10 cellular contexts compared by ENCODE assay signal in genomic region chr5:114447084-114447773, GRCh38.
DNase-seq lines count a peak whose midpoint lies in the region; ATAC-seq and TF ChIP-seq lines count a peak whose summit lies in the region.
"Had no signal": no experiment of that assay in that cellular context is flagged by ENCODE, and none has a peak within 500 bp of the region (broad histone marks: within the 10 kb centered on the region; RNA-seq: fewer than 3 reads in every experiment).

No MANE protein-coding gene starts in this region.

- H3K9me3 ChIP-seq in DOHH2 (ENCODE audit: control insufficient read depth, insufficient read depth, low read length) (no peaks in the 10 kb centered on the region), PC-3 (ENCODE audit: low read length) (no peaks in the 10 kb centered on the region), hepatocyte (ENCODE audit: low read depth) (no peaks in the 10 kb centered on the region)
- no peaks in the 10 kb centered on the region for H3K9me3 ChIP-seq in CD8-positive, alpha-beta T cell (ENCODE audit: low read length)

- peaks cover 2% of the 10 kb centered on the region for H3K4me1 Mint-ChIP-seq in CD8-positive, alpha-beta T cell (ENCODE audit: low read depth)
- H3K4me1 Mint-ChIP-seq in activated naive CD4-positive, alpha-beta T cell treated with anti-CD3 and anti-CD28 coated beads for 36 hours (ENCODE audit: low read depth) = peaks cover 4% of the 10 kb centered on the region

- POLR2A ChIA-PET in PC-3 (lab: Charles Lee; ENCODE audit: unreplicated experiment) = no interaction called here
- POLR2A ChIA-PET in CD8-positive, alpha-beta T cell (lab: Charles Lee) = no interaction called here

- H3K4me3 ChIP-seq in DOHH2 (ENCODE audit: low read length) (no peak overlapping the region), PC-3 (ENCODE audit: low read length) (no peak overlapping the region), hepatocyte (no peak overlapping the region)
- no peak overlapping the region for H3K4me3 ChIP-seq in CD8-positive, alpha-beta T cell (ENCODE audit: low read depth, low read length)

- no TSS peak for BruUV-seq in PC-3 (replicated peaks; lab: Mats Ljungman, UMichigan)

- H3K79me2 ChIP-seq in DOHH2 (ENCODE audit: control insufficient read depth, low read length) (no peaks in the 10 kb centered on the region), PC-3 (ENCODE audit: low read length) (no peaks in the 10 kb centered on the region), hepatocyte (no peaks in the 10 kb centered on the region)

- ATAC-seq in GM21619 (IDR thresholded peaks at IDR 0.05; ENCODE audit: unreplicated experiment) (peak; percentile 47), PC-3 (no peak)
- ATAC-seq in CD8-positive, alpha-beta T cell = no peak

- H4K20me1 ChIP-seq in DOHH2 (ENCODE audit: control insufficient read depth, insufficient read depth, low read depth, low read length) = no peaks in the 10 kb centered on the region
- no peaks in the 10 kb centered on the region for H4K20me1 ChIP-seq in PC-3 (ENCODE audit: low read length)
- H4K20me1 ChIP-seq in hepatocyte (ENCODE audit: insufficient read depth, poor library complexity, severe bottlenecking) = no peaks in the 10 kb centered on the region

- H3K27ac Mint-ChIP-seq in CD8-positive, alpha-beta T cell = no peak overlapping the region
- no peak overlapping the region for H3K27ac Mint-ChIP-seq in activated naive CD4-positive, alpha-beta T cell treated with anti-CD3 and anti-CD28 coated beads for 36 hours

- H3K4me1 ChIP-seq in DOHH2 (ENCODE audit: control insufficient read depth, low read length) = no peaks in the 10 kb centered on the region
- no peaks in the 10 kb centered on the region for H3K4me1 ChIP-seq in PC-3 (ENCODE audit: insufficient read depth, low read length)
- peaks cover 6% of the 10 kb centered on the region for H3K4me1 ChIP-seq in hepatocyte (ENCODE audit: insufficient read depth)
- no peaks in the 10 kb centered on the region for H3K4me1 ChIP-seq in CD8-positive, alpha-beta T cell (ENCODE audit: insufficient read depth, low read length)

- H2AFZ ChIP-seq in PC-3 (ENCODE audit: low read length) (no peak overlapping the region), hepatocyte (no peak overlapping the region)

- no peak overlapping the region for H3K9ac ChIP-seq in PC-3 (ENCODE audit: low read length)

- peaks cover 6% of the 10 kb centered on the region for H3K27me3 Mint-ChIP-seq in CD8-positive, alpha-beta T cell (ENCODE audit: low read depth)
- H3K27me3 Mint-ChIP-seq in activated naive CD4-positive, alpha-beta T cell treated with anti-CD3 and anti-CD28 coated beads for 36 hours (ENCODE audit: low read depth) = peaks cover 7% of the 10 kb centered on the region

- CTCF ChIA-PET in PC-3 (lab: Charles Lee) = interaction anchor here (1.0 to 1.1 kb wide), 2 partner anchors 56 to 835 kb away, joined by 3 to 5 read pairs; no protein-coding TSS in a partner anchor
- CTCF ChIA-PET in CD8-positive, alpha-beta T cell (lab: Charles Lee) = interaction anchor here (0.8 kb wide), 1 partner anchor 835 kb away, joined by 5 read pairs; no protein-coding TSS in a partner anchor
- CTCF ChIA-PET in activated naive CD4-positive, alpha-beta T cell treated with anti-CD3 and anti-CD28 coated beads for 36 hours (lab: Charles Lee) = interaction anchor here (0.7 to 1.1 kb wide), 4 partner anchors 33 to 1451 kb away, joined by 3 read pairs; no protein-coding TSS in a partner anchor

- peak; percentile 34 for TF ChIP-seq CTCF in DOHH2 (IDR thresholded peaks at IDR 0.05; ENCODE audit: low read depth, low read length, poor library complexity, severe bottlenecking)
- no peak; the same call in 1 of the 2 replicates for TF ChIP-seq CTCF in PC-3 (conservative IDR thresholded peaks at IDR 0.05; ENCODE audit: low read depth, low read length)
- TF ChIP-seq CTCF in hepatocyte (IDR thresholded peaks at IDR 0.05; ENCODE audit: poor library complexity) = peak; percentile 24
- TF ChIP-seq CTCF in CD8-positive, alpha-beta T cell (IDR thresholded peaks at IDR 0.05) = no peak

- peaks cover 9% of the 10 kb centered on the region for H3K27me3 ChIP-seq in DOHH2 (ENCODE audit: control insufficient read depth, low read length)
- H3K27me3 ChIP-seq in PC-3 (ENCODE audit: low read length) = peaks cover 7% of the 10 kb centered on the region; the same call in 1 of the 2 replicates
- no peaks in the 10 kb centered on the region for H3K27me3 ChIP-seq in hepatocyte
- no peaks in the 10 kb centered on the region for H3K27me3 ChIP-seq in CD8-positive, alpha-beta T cell (ENCODE audit: insufficient read depth, low read length)

- 73% methylated on average over 1 of the region's 1 CpG for WGBS in hepatocyte (ENCODE audit: low lambda C conversion rate, missing lambda C conversion rate)

- H3K4me3 Mint-ChIP-seq in CD8-positive, alpha-beta T cell = no peak overlapping the region
- no peak overlapping the region for H3K4me3 Mint-ChIP-seq in activated naive CD4-positive, alpha-beta T cell treated with anti-CD3 and anti-CD28 coated beads for 36 hours

- no peak overlapping the region for H3K27ac ChIP-seq in DOHH2 (ENCODE audit: low read depth, low read length)
- H3K27ac ChIP-seq in PC-3 (ENCODE audit: low read length) = no peak overlapping the region
- no peak overlapping the region for H3K27ac ChIP-seq in hepatocyte
- H3K27ac ChIP-seq in CD8-positive, alpha-beta T cell (ENCODE audit: low read depth, low read length) = no peak overlapping the region

- H3K36me3 ChIP-seq in DOHH2 (ENCODE audit: control insufficient read depth, low read length) (no peaks in the 10 kb centered on the region), PC-3 (ENCODE audit: low read depth, low read length) (no peaks in the 10 kb centered on the region), hepatocyte (replicated peaks; ENCODE audit: insufficient read depth, low read depth) (no peaks in the 10 kb centered on the region)
- no peaks in the 10 kb centered on the region for H3K36me3 ChIP-seq in CD8-positive, alpha-beta T cell (ENCODE audit: insufficient read depth, low read length)

- no peaks in the 10 kb centered on the region for H3K9me2 ChIP-seq in DOHH2 (replicated peaks; ENCODE audit: control insufficient read depth, low read length)
- H3K9me2 ChIP-seq in PC-3 (replicated peaks; ENCODE audit: low read length) = no peaks in the 10 kb centered on the region
- H3K9me2 ChIP-seq in hepatocyte (replicated peaks; ENCODE audit: insufficient read depth) = no peaks in the 10 kb centered on the region

- H3K4me2 ChIP-seq in DOHH2 (ENCODE audit: low read length) = no peak overlapping the region
- H3K4me2 ChIP-seq in PC-3 (ENCODE audit: low read length) = no peak overlapping the region
- no peak overlapping the region for H3K4me2 ChIP-seq in hepatocyte

- DNase-seq in PC-3 = peak; percentile 27
- DNase-seq in hepatocyte (ENCODE audit: low spot score) = no peak
- DNase-seq in CD8-positive, alpha-beta T cell = no peak
- no peak for DNase-seq in stimulated activated CD8-positive, alpha-beta memory T cell treated with anti-CD3 and anti-CD28 coated beads, Interleukin-4, amount 100 ng/mL, for 48 hours
- DNase-seq in activated naive CD4-positive, alpha-beta T cell treated with anti-CD3 and anti-CD28 coated beads for 36 hours = no peak
- DNase-seq in Ammon's horn (ENCODE audit: low spot score) = no peak
- DNase-seq: activated T-cell treated with anti-CD3 and anti-CD28 coated beads for 4 hours, NCI-H1930 had no signal

- H3K9me3 Mint-ChIP-seq in CD8-positive, alpha-beta T cell = no peaks in the 10 kb centered on the region
- H3K9me3 Mint-ChIP-seq in activated naive CD4-positive, alpha-beta T cell treated with anti-CD3 and anti-CD28 coated beads for 36 hours = no peaks in the 10 kb centered on the region

- H3F3A ChIP-seq in DOHH2 (ENCODE audit: control insufficient read depth, insufficient read depth) = no peaks in the 10 kb centered on the region
- no peaks in the 10 kb centered on the region for H3F3A ChIP-seq in PC-3 (ENCODE audit: low read length, unreplicated experiment)

- intact Hi-C loops in PC-3 (cut with micrococcal nuclease) = no loop called here
- intact Hi-C loops in CD8-positive, alpha-beta T cell (cut with DNase I, micrococcal nuclease) = no loop called here
- intact Hi-C loops in activated naive CD4-positive, alpha-beta T cell treated with anti-CD3 and anti-CD28 coated beads for 36 hours (cut with micrococcal nuclease) = no loop called here

- H3K36me3 Mint-ChIP-seq in CD8-positive, alpha-beta T cell = no peaks in the 10 kb centered on the region
- no peaks in the 10 kb centered on the region for H3K36me3 Mint-ChIP-seq in activated naive CD4-positive, alpha-beta T cell treated with anti-CD3 and anti-CD28 coated beads for 36 hours (ENCODE audit: low read depth)

Comparison
In these comparisons a context has a peak if more than half of its experiments do, and no peak if none do; other contexts are left out.
1. CTCF ChIP-seq: peak in DOHH2 (single experiment) and hepatocyte (single experiment); none in PC-3 (single experiment) and CD8-positive, alpha-beta T cell (single experiment).